Comparison of ENCODE assay signal across 15 cellular contexts in genomic region chr12:57004651-57005050, GRCh38. TPM values are rescaled to one million over a fixed set of nuclear protein-coding genes. Genes with fewer than 3 reads are reported as not detected.
DNase-seq lines count a peak whose midpoint lies in the region; ATAC-seq and TF ChIP-seq lines count a peak whose summit lies in the region.
"Had no signal": no experiment of that assay in that cellular context is flagged by ENCODE, and none has a peak within 500 bp of the region (broad histone marks: within the 10 kb centered on the region; RNA-seq: fewer than 3 reads in every experiment).

No MANE protein-coding gene starts in this region.

- ATAC-seq in activated CD4-positive, alpha-beta T cell treated with anti-CD3 and anti-CD28 coated beads for 36 hours = no peak
- no peak for ATAC-seq in HCT116
- ATAC-seq in natural killer cell treated with Interleukin-12 subunit alpha and Interleukin-12 subunit beta and Interleukin-15 and Interleukin-18, amount 100 ng/mL, for 72 hours = no peak

- peaks cover 40% of the 10 kb centered on the region for H3K36me3 Mint-ChIP-seq in activated CD4-positive, alpha-beta T cell treated with anti-CD3 and anti-CD28 coated beads for 36 hours (ENCODE audit: low read depth)
- peaks cover 31% of the 10 kb centered on the region for H3K36me3 Mint-ChIP-seq in activated T-helper 1 cell treated with anti-CD3 and anti-CD28 coated beads, Interleukin-12 subunit alpha, Interleukin-12 subunit beta, Interleukin-2, Interleukin-4 antibody, amounts not matched to agents 30 ng/mL and 10 ng/mL and 1 ng/mL, durations not matched to agents 14 hours and 24 hours and 36 hours (ENCODE audit: low read depth)
- H3K36me3 Mint-ChIP-seq in natural killer cell treated with Interleukin-12 subunit alpha and Interleukin-12 subunit beta and Interleukin-15 and Interleukin-18, amount 100 ng/mL, for 72 hours = peaks cover 24% of the 10 kb centered on the region

- H3K27me3 ChIP-seq in HCT116 (ENCODE audit: insufficient read depth, low read length) = no peaks in the 10 kb centered on the region
- H3K27me3 ChIP-seq: adrenal gland, tibial artery had no signal

- peak overlapping the region; percentile 79 for H3K4me3 Mint-ChIP-seq in activated CD4-positive, alpha-beta T cell treated with anti-CD3 and anti-CD28 coated beads for 36 hours
- peak overlapping the region; percentile 93 for H3K4me3 Mint-ChIP-seq in activated T-helper 1 cell treated with anti-CD3 and anti-CD28 coated beads, Interleukin-12 subunit alpha, Interleukin-12 subunit beta, Interleukin-2, Interleukin-4 antibody, amounts not matched to agents 30 ng/mL and 10 ng/mL and 1 ng/mL, durations not matched to agents 14 hours and 24 hours and 36 hours
- H3K4me3 Mint-ChIP-seq in natural killer cell treated with Interleukin-12 subunit alpha and Interleukin-12 subunit beta and Interleukin-15 and Interleukin-18, amount 100 ng/mL, for 72 hours = peak overlapping the region; percentile 96

- TF ChIP-seq RAD21 in HCT116 (IDR thresholded peaks at IDR 0.05; ENCODE audit: low read depth) = no peak

- H3K27ac ChIP-seq in HCT116 (ENCODE audit: low read depth, low read length) = no peak overlapping the region
- H3K27ac ChIP-seq: adrenal gland, prostate gland had no signal

- no peak overlapping the region for H2AFZ ChIP-seq in HCT116 (ENCODE audit: low read depth, low read length, poor library complexity, severe bottlenecking)

- RAD21 ChIA-PET in HCT116 (lab: Charles Lee; ENCODE audit: low non-redundant PET in 1 of 2, low total read pairs in 2 of 2, uncharacterized antibody in 2 of 2, unreplicated experiment in 2 of 2) = no interaction called here

- no peak overlapping the region for H3K27ac Mint-ChIP-seq in activated CD4-positive, alpha-beta T cell treated with anti-CD3 and anti-CD28 coated beads for 36 hours
- no peak overlapping the region for H3K27ac Mint-ChIP-seq in activated T-helper 1 cell treated with anti-CD3 and anti-CD28 coated beads, Interleukin-12 subunit alpha, Interleukin-12 subunit beta, Interleukin-2, Interleukin-4 antibody, amounts not matched to agents 30 ng/mL and 10 ng/mL and 1 ng/mL, durations not matched to agents 14 hours and 24 hours and 36 hours
- peak overlapping the region in 1 of 2 donors; percentile 91 for H3K27ac Mint-ChIP-seq in natural killer cell treated with Interleukin-12 subunit alpha and Interleukin-12 subunit beta and Interleukin-15 and Interleukin-18, amount 100 ng/mL, for 72 hours
- H3K27ac Mint-ChIP-seq: activated CD4-positive, alpha-beta memory T cell treated with anti-CD3 and anti-CD28 coated beads for 36 hours had no signal

- H3K9me3 ChIP-seq in HCT116 (ENCODE audit: control insufficient read depth in 1 of 2, insufficient read depth in 1 of 2, low read depth in 1 of 2, low read length in 2 of 2) = no peaks in the 10 kb centered on the region
- H3K9me3 ChIP-seq: adrenal gland, prostate gland, tibial artery had no signal

- TF ChIP-seq CTCF in HCT116 (IDR thresholded peaks at IDR 0.05 in 2 of 3, conservative IDR thresholded peaks at IDR 0.05 in 1 of 3; ENCODE audit: borderline replicate concordance in 1 of 3, insufficient read depth in 1 of 3, low read depth in 2 of 3, low read length in 2 of 3) = no peak

- POLR2A ChIA-PET in activated CD4-positive, alpha-beta T cell treated with anti-CD3 and anti-CD28 coated beads for 36 hours (lab: Charles Lee) = interaction anchor here (0.6 kb wide), 1 partner anchor 16 kb away, joined by 3 read pairs; no protein-coding TSS in a partner anchor
- POLR2A ChIA-PET in HCT116 (lab: Charles Lee) = interaction anchor here (0.9 kb wide), 1 partner anchor 279 kb away, joined by 3 read pairs; the partner anchor contains the start of gene NACA

- no peaks in the 10 kb centered on the region for H4K20me1 ChIP-seq in HCT116 (ENCODE audit: insufficient read depth)

- H3K36me3 ChIP-seq in HCT116 (ENCODE audit: control insufficient read depth in 1 of 2, insufficient read depth in 2 of 2, low read length in 2 of 2) = peaks cover 23 to 29% of the 10 kb centered on the region in 2 experiments; a peak in 3 of 4 replicates

- H3K9ac ChIP-seq in HCT116 (ENCODE audit: low read length) = 0 out of 2 replicates have a peak overlapping the region, but pooled peaks have one; percentile 90

- DNase-seq in activated CD4-positive, alpha-beta T cell treated with anti-CD3 and anti-CD28 coated beads for 36 hours = no peak
- no peak for DNase-seq in activated CD4-positive, alpha-beta T cell treated with anti-CD3 and anti-CD28 coated beads for 48 hours
- DNase-seq in HCT116 (ENCODE audit: low read depth, low spot score) (no peak), LoVo (ENCODE audit: low spot score) (no peak), HuH-7.5 (ENCODE audit: low spot score) (no peak), mesenteric fat pad (ENCODE audit: low spot score) (no peak)
- no peak for DNase-seq in activated T-helper 1 cell treated with anti-CD3 and anti-CD28 coated beads, Interleukin-12 subunit alpha, Interleukin-12 subunit beta, Interleukin-2, Interleukin-4 antibody, amounts not matched to agents 30 ng/mL and 10 ng/mL and 1 ng/mL, durations not matched to agents 14 hours and 24 hours and 36 hours (ENCODE audit: low spot score)
- DNase-seq in natural killer cell treated with Interleukin-12 subunit alpha and Interleukin-12 subunit beta and Interleukin-15 and Interleukin-18, amount 100 ng/mL, for 72 hours (ENCODE audit: low spot score) = no peak
- DNase-seq: activated CD4-positive, alpha-beta memory T cell treated with anti-CD3 and anti-CD28 coated beads for 36 hours; adrenal gland; NCI-H345; tibial artery had no signal

- H3K4me1 ChIP-seq in HCT116 (ENCODE audit: control insufficient read depth in 1 of 2, insufficient read depth in 2 of 2, low read length in 2 of 2) = peaks cover 4 to 30% of the 10 kb centered on the region in 2 experiments
- H3K4me1 ChIP-seq: prostate gland had no signal

- CTCF ChIA-PET in activated CD4-positive, alpha-beta T cell treated with anti-CD3 and anti-CD28 coated beads for 36 hours (lab: Charles Lee) = interaction anchor here (0.6 to 13.0 kb wide), 27 partner anchors 8 to 248 kb away, joined by 3 to 207 read pairs (median 4); partner anchors contain the start of genes MYO1A, NEMP1, STAT6 and TAC3
- CTCF ChIA-PET in HCT116 (lab: Charles Lee) = interaction anchor here (0.8 to 1.5 kb wide), 4 partner anchors 17 to 368 kb away, joined by 3 to 5 read pairs (median 3); partner anchors contain the start of gene HSD17B6

- peaks cover 66% of the 10 kb centered on the region for H3K4me1 Mint-ChIP-seq in activated CD4-positive, alpha-beta T cell treated with anti-CD3 and anti-CD28 coated beads for 36 hours
- peaks cover 54% of the 10 kb centered on the region for H3K4me1 Mint-ChIP-seq in activated T-helper 1 cell treated with anti-CD3 and anti-CD28 coated beads, Interleukin-12 subunit alpha, Interleukin-12 subunit beta, Interleukin-2, Interleukin-4 antibody, amounts not matched to agents 30 ng/mL and 10 ng/mL and 1 ng/mL, durations not matched to agents 14 hours and 24 hours and 36 hours (ENCODE audit: low read depth)
- peaks cover 47 to 66% of the 10 kb centered on the region in 2 donors for H3K4me1 Mint-ChIP-seq in natural killer cell treated with Interleukin-12 subunit alpha and Interleukin-12 subunit beta and Interleukin-15 and Interleukin-18, amount 100 ng/mL, for 72 hours (ENCODE audit: low read depth in 2 of 2)

- TF ChIP-seq POLR2A in HCT116 (IDR thresholded peaks at IDR 0.05; ENCODE audit: borderline replicate concordance, extremely low read depth, insufficient read depth, insufficient read length) = no peak

- H3K9me3 Mint-ChIP-seq in activated CD4-positive, alpha-beta T cell treated with anti-CD3 and anti-CD28 coated beads for 36 hours (ENCODE audit: low read depth) = no peaks in the 10 kb centered on the region
- no peaks in the 10 kb centered on the region for H3K9me3 Mint-ChIP-seq in activated T-helper 1 cell treated with anti-CD3 and anti-CD28 coated beads, Interleukin-12 subunit alpha, Interleukin-12 subunit beta, Interleukin-2, Interleukin-4 antibody, amounts not matched to agents 30 ng/mL and 10 ng/mL and 1 ng/mL, durations not matched to agents 14 hours and 24 hours and 36 hours
- no peaks in the 10 kb centered on the region for H3K9me3 Mint-ChIP-seq in natural killer cell treated with Interleukin-12 subunit alpha and Interleukin-12 subunit beta and Interleukin-15 and Interleukin-18, amount 100 ng/mL, for 72 hours
- H3K9me3 Mint-ChIP-seq: activated CD4-positive, alpha-beta memory T cell treated with anti-CD3 and anti-CD28 coated beads for 36 hours; dendritic cell treated with granulocyte-macrophage colony-stimulating factor and Interleukin-4, amounts not matched to agents 40 ng/mL and 50 ng/mL, for 4 days had no signal

- peaks cover 54% of the 10 kb centered on the region for H3K79me2 ChIP-seq in HCT116 (ENCODE audit: insufficient read depth, low read length)

- no peaks in the 10 kb centered on the region for H3K9me2 ChIP-seq in HCT116 (ENCODE audit: insufficient read depth)

- BruUV-seq in HCT116 (replicated peaks; lab: Mats Ljungman, UMichigan) = no TSS peak

- peak overlapping the region; percentile 93 for H3K4me2 ChIP-seq in HCT116 (ENCODE audit: low read length)

- H3K27me3 Mint-ChIP-seq in activated CD4-positive, alpha-beta T cell treated with anti-CD3 and anti-CD28 coated beads for 36 hours = no peaks in the 10 kb centered on the region
- no peaks in the 10 kb centered on the region for H3K27me3 Mint-ChIP-seq in activated T-helper 1 cell treated with anti-CD3 and anti-CD28 coated beads, Interleukin-12 subunit alpha, Interleukin-12 subunit beta, Interleukin-2, Interleukin-4 antibody, amounts not matched to agents 30 ng/mL and 10 ng/mL and 1 ng/mL, durations not matched to agents 14 hours and 24 hours and 36 hours (ENCODE audit: insufficient read depth)
- no peaks in the 10 kb centered on the region for H3K27me3 Mint-ChIP-seq in natural killer cell treated with Interleukin-12 subunit alpha and Interleukin-12 subunit beta and Interleukin-15 and Interleukin-18, amount 100 ng/mL, for 72 hours
- H3K27me3 Mint-ChIP-seq: activated CD4-positive, alpha-beta memory T cell treated with anti-CD3 and anti-CD28 coated beads for 36 hours; dendritic cell treated with granulocyte-macrophage colony-stimulating factor and Interleukin-4, amounts not matched to agents 40 ng/mL and 50 ng/mL, for 4 days had no signal

- intact Hi-C loops in activated CD4-positive, alpha-beta T cell treated with anti-CD3 and anti-CD28 coated beads for 36 hours (cut with DNase I, micrococcal nuclease) = loop anchor here (5.0 kb wide), 3 partner anchors 178 to 367 kb away; no protein-coding TSS in a partner anchor
- intact Hi-C loops in HCT116 (cut with micrococcal nuclease) = loop anchor here (5.0 kb wide), 1 partner anchor 247 kb away; no protein-coding TSS in a partner anchor
- intact Hi-C loops in activated T-helper 1 cell treated with anti-CD3 and anti-CD28 coated beads, Interleukin-12 subunit alpha, Interleukin-12 subunit beta, Interleukin-2, Interleukin-4 antibody, amounts not matched to agents 30 ng/mL and 10 ng/mL and 1 ng/mL, durations not matched to agents 14 hours and 24 hours and 36 hours (cut with micrococcal nuclease) = no loop called here

- no peak overlapping the region; a peak in 1 of 4 replicates for H3K4me3 ChIP-seq in HCT116 (replicated peaks in 1 of 2; ENCODE audit: low read depth in 1 of 2, low read length in 2 of 2)

RNA-seq across cellular contexts. Expression of gene ZBTB39, which starts 1.7 kb away (rescaled TPM):
- total RNA-seq in activated CD4-positive, alpha-beta T cell treated with anti-CD3 and anti-CD28 coated beads for 36 hours = 1 to 10 TPM; 6.4 to 6.6 TPM
- 12.3 TPM for total RNA-seq in HCT116 (2021; ENCODE audit: unreplicated experiment)
- polyA plus RNA-seq in HCT116 (2012) = 6.6 and 6.9 TPM in 2 replicates
- 10.3 and 11.2 TPM in 2 replicates for total RNA-seq in activated T-helper 1 cell treated with anti-CD3 and anti-CD28 coated beads, Interleukin-12 subunit alpha, Interleukin-12 subunit beta, Interleukin-2, Interleukin-4 antibody, amounts not matched to agents 30 ng/mL and 10 ng/mL and 1 ng/mL, durations not matched to agents 14 hours and 24 hours and 36 hours
- total RNA-seq in natural killer cell treated with Interleukin-12 subunit alpha and Interleukin-12 subunit beta and Interleukin-15 and Interleukin-18, amount 100 ng/mL, for 72 hours = 10 to 100 TPM in 1 of 2 donors, 1 to 10 TPM in 1; 8.1 to 12.1 TPM
- total RNA-seq in mesenteric fat pad = 3.6 TPM

RNA-seq across cellular contexts. Expression of gene TAC3, which starts 11.7 kb away (rescaled TPM):
- under 1 TPM; 0.37 to 0.63 TPM for total RNA-seq in activated CD4-positive, alpha-beta T cell treated with anti-CD3 and anti-CD28 coated beads for 36 hours
- not detected for total RNA-seq in HCT116 (2021; ENCODE audit: unreplicated experiment)
- 0.11 and 0.31 TPM in 2 replicates for polyA plus RNA-seq in HCT116 (2012)
- 0.34 TPM in 1 of 2 replicates, not detected in the other for total RNA-seq in activated T-helper 1 cell treated with anti-CD3 and anti-CD28 coated beads, Interleukin-12 subunit alpha, Interleukin-12 subunit beta, Interleukin-2, Interleukin-4 antibody, amounts not matched to agents 30 ng/mL and 10 ng/mL and 1 ng/mL, durations not matched to agents 14 hours and 24 hours and 36 hours
- under 1 TPM in 1 of 2 donors, not detected in 1; 0.45 TPM for total RNA-seq in natural killer cell treated with Interleukin-12 subunit alpha and Interleukin-12 subunit beta and Interleukin-15 and Interleukin-18, amount 100 ng/mL, for 72 hours
- not detected for total RNA-seq in mesenteric fat pad
- total RNA-seq: A673; activated CD4-positive, alpha-beta memory T cell treated with anti-CD3 and anti-CD28 coated beads for 36 hours; prostate gland had no signal

RNA-seq across cellular contexts. Expression of gene MYO1A, which starts 45.3 kb away (rescaled TPM):
- 1 to 10 TPM; 2.4 to 2.6 TPM for total RNA-seq in activated CD4-positive, alpha-beta T cell treated with anti-CD3 and anti-CD28 coated beads for 36 hours
- 0.76 TPM for total RNA-seq in HCT116 (2021; ENCODE audit: unreplicated experiment)
- polyA plus RNA-seq in HCT116 (2012) = 0.49 and 0.69 TPM in 2 replicates
- total RNA-seq in activated T-helper 1 cell treated with anti-CD3 and anti-CD28 coated beads, Interleukin-12 subunit alpha, Interleukin-12 subunit beta, Interleukin-2, Interleukin-4 antibody, amounts not matched to agents 30 ng/mL and 10 ng/mL and 1 ng/mL, durations not matched to agents 14 hours and 24 hours and 36 hours = 1.1 and 2.6 TPM in 2 replicates
- total RNA-seq in natural killer cell treated with Interleukin-12 subunit alpha and Interleukin-12 subunit beta and Interleukin-15 and Interleukin-18, amount 100 ng/mL, for 72 hours = 1 to 10 TPM in 1 of 2 donors, under 1 TPM in 1; 0.48 to 2.5 TPM
- total RNA-seq in mesenteric fat pad = 3.6 TPM

RNA-seq across cellular contexts. Expression of gene RDH16, which starts 47.2 kb away (rescaled TPM):
- total RNA-seq in activated CD4-positive, alpha-beta T cell treated with anti-CD3 and anti-CD28 coated beads for 36 hours = under 1 TPM; 0.18 to 0.32 TPM
- total RNA-seq in HCT116 (2021; ENCODE audit: unreplicated experiment) (0.59 TPM), mesenteric fat pad (0.35 TPM)
- 0.35 and 0.55 TPM in 2 replicates for polyA plus RNA-seq in HCT116 (2012)
- 0.23 and 0.29 TPM in 2 replicates for total RNA-seq in activated T-helper 1 cell treated with anti-CD3 and anti-CD28 coated beads, Interleukin-12 subunit alpha, Interleukin-12 subunit beta, Interleukin-2, Interleukin-4 antibody, amounts not matched to agents 30 ng/mL and 10 ng/mL and 1 ng/mL, durations not matched to agents 14 hours and 24 hours and 36 hours
- under 1 TPM; 0.52 to 0.78 TPM for total RNA-seq in natural killer cell treated with Interleukin-12 subunit alpha and Interleukin-12 subunit beta and Interleukin-15 and Interleukin-18, amount 100 ng/mL, for 72 hours
